ENCODE assay signal across 8 cellular contexts in the genomic region with DNA sequence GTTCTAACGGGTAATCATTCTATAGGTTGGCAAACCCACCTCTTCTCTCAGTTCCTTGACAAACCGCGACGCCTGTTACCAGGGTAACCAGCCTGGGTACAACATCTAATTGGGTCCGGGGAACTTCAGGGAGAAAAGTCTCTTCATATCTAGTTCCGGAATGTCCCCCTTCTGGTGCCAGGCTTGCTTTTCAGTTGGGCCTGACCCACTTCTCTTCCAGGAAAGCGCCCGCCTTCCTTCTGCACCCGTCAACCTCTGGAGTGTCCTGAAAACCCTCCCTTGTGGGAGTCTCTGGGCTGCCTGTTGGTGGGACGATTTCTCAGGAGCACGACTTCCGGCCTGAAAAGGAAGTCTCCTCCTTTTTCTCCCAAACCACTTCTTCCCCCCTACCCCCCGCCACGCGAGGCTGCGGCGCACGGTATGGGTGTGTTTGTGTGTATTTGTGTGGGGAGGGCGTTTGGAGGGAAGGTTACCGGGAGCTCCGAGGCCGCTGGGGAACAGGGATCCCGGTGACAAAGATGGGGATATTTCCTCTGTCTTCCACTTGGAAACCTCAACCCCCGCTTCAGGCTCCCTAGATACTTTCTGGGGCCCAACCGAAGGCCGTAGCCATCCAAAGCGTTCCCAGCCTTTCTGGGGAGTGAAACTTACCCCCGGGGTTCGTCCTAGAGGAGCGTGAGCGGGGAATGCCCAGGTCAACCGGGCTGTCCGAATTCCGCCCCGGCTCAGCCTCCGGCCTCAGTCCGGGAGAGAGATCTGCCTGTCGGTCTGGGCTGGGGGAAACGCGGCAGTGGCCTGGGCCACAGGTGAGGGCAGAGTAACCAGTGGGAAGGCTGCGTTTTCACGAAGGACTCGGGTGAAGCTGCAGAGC. TPM values are rescaled to one million over a fixed set of nuclear protein-coding genes. Genes with fewer than 3 reads are reported as not detected.
DNase-seq lines count a peak whose midpoint lies in the region; ATAC-seq and TF ChIP-seq lines count a peak whose summit lies in the region.

Gene NKAPD1, plus strand, starts transcription at position 359 of the 871 bp plus-strand sequence. CDS start 1,276 bp downstream, outside the sequence.
Gene PIH1D2, minus strand, starts transcription at position 77 of the 871 bp plus-strand sequence. CDS start 843 bp downstream, outside the sequence.

- H3K27me3 ChIP-seq in BLaER1 treated with 17β-estradiol and CSF1 and Interleukin-3, amounts not matched to agents 10 nM and 100 nM: no peaks in the 10 kb centered on the region
- no peaks in the 10 kb centered on the region for H3K27me3 ChIP-seq in liver (ENCODE audit: control insufficient read depth in 4 of 4, insufficient read depth in 4 of 4, low read length in 3 of 4)

- DNase-seq in NCI-H69 (lab: John Stamatoyannopoulos, UW) (peak; percentile 95), dermis microvascular lymphatic vessel endothelial cell (ENCODE audit: low read depth in 2 of 2) (peak; percentile 80 to 88)
- DNase-seq in activated CD4-positive, alpha-beta T cell treated with anti-CD3 and anti-CD28 coated beads, Interleukin-2, amount 50 U/mL, for 24 hours (ENCODE audit: low read depth in 1 of 2, low spot score in 1 of 2): peak; percentile 63 to 84
- peak; percentile 84 for DNase-seq in stimulated activated CD4-positive, alpha-beta T cell treated with anti-CD3 and anti-CD28 coated beads, Interleukin-4, amount 100 ng/mL, for 24 hours

- peaks cover 35 to 40% (median 39%) of the 10 kb centered on the region in 11 experiments for H3K36me3 ChIP-seq in BLaER1 treated with 17β-estradiol and CSF1 and Interleukin-3, amounts not matched to agents 10 nM and 100 nM
- peaks cover 3 to 18% (median 13%) of the 10 kb centered on the region in 4 donors for H3K36me3 ChIP-seq in liver (ENCODE audit: control insufficient read depth in 4 of 4, insufficient read depth in 3 of 4, low read depth in 1 of 4, low read length in 3 of 4)

- TF ChIP-seq RAD21 in liver (IDR thresholded peaks at IDR 0.05): peak; percentile 24 to 34

- H3K9me3 ChIP-seq in BLaER1 treated with 17β-estradiol and CSF1 and Interleukin-3, amounts not matched to agents 10 nM and 100 nM (replicated peaks in 1 of 11): no peaks in the 10 kb centered on the region
- no peaks in the 10 kb centered on the region for H3K9me3 ChIP-seq in liver (ENCODE audit: control insufficient read depth in 4 of 4, low read length in 3 of 4)

- under 1% methylated on average over 43 of the region's 43 CpGs for WGBS in liver

- peak within 1 kb of the TSS; percentile 84 to 98 (median 94) for H3K9ac ChIP-seq in BLaER1 treated with 17β-estradiol and CSF1 and Interleukin-3, amounts not matched to agents 10 nM and 100 nM
- peak within 1 kb of the TSS; percentile 76 to 86 for H3K9ac ChIP-seq in liver (ENCODE audit: low read depth in 1 of 2, low read length in 2 of 2)

- H3K4me3 ChIP-seq in BLaER1 treated with 17β-estradiol and CSF1 and Interleukin-3, amounts not matched to agents 10 nM and 100 nM: peak within 1 kb of the TSS; percentile 89 to 99 (median 96)
- H3K4me3 ChIP-seq in liver (ENCODE audit: low read depth in 1 of 3, low read length in 3 of 3): peak within 1 kb of the TSS; percentile 81 to 96 (median 92)

- H3K27ac ChIP-seq in BLaER1 treated with 17β-estradiol and CSF1 and Interleukin-3, amounts not matched to agents 10 nM and 100 nM: peak within 1 kb of the TSS; percentile 86 to 99 (median 96)
- H3K27ac ChIP-seq in liver (ENCODE audit: low read depth in 1 of 2, low read length in 2 of 2): peak within 1 kb of the TSS; percentile 75 to 88

- H3K4me1 ChIP-seq in BLaER1 treated with 17β-estradiol and CSF1 and Interleukin-3, amounts not matched to agents 10 nM and 100 nM: peaks cover 17 to 37% (median 23%) of the 10 kb centered on the region in 10 experiments; a peak in 19 of 20 replicates
- peaks cover 0 to 13% (median 12%) of the 10 kb centered on the region in 4 donors for H3K4me1 ChIP-seq in liver (ENCODE audit: control insufficient read depth in 4 of 4, insufficient read depth in 4 of 4, low read length in 3 of 4)

- peak; percentile 12 for TF ChIP-seq CTCF in liver (IDR thresholded peaks at IDR 0.05; ENCODE audit: low read depth, low read length, missing input control)

- ATAC-seq in GM19324 (IDR thresholded peaks at IDR 0.05; ENCODE audit: low FRiP score, unreplicated experiment) (peak; percentile 89), HG03469 (IDR thresholded peaks at IDR 0.05; ENCODE audit: unreplicated experiment) (peak; percentile 69)

- peaks cover 0 to 13% (median 0%) of the 10 kb centered on the region in 11 experiments; a peak in 4 of 22 replicates for H4K20me1 ChIP-seq in BLaER1 treated with 17β-estradiol and CSF1 and Interleukin-3, amounts not matched to agents 10 nM and 100 nM

- peak within 1 kb of the TSS; percentile 77 to 97 (median 85) for H3K4me2 ChIP-seq in BLaER1 treated with 17β-estradiol and CSF1 and Interleukin-3, amounts not matched to agents 10 nM and 100 nM

TF ChIP-seq in liver, 16 proteins besides CTCF, POLR2A, EP300 and RAD21:
- peak; percentile 58 for TF ChIP-seq SP1 (IDR thresholded peaks at IDR 0.05)
- TF ChIP-seq FOXA1 (IDR thresholded peaks at IDR 0.05): no peak
- TF ChIP-seq EGR1 (IDR thresholded peaks at IDR 0.05; ENCODE audit: low read depth in 2 of 2): no peak
- peak; percentile 32 for TF ChIP-seq TAF1 (conservative IDR thresholded peaks at IDR 0.05)
- peak; percentile 43 to 64 for TF ChIP-seq RXRA (IDR thresholded peaks at IDR 0.05)
- TF ChIP-seq HNF4G (IDR thresholded peaks at IDR 0.05): no peak
- peak; percentile 79 for TF ChIP-seq NR2F2 (IDR thresholded peaks at IDR 0.05)
- TF ChIP-seq, protein P1, sequence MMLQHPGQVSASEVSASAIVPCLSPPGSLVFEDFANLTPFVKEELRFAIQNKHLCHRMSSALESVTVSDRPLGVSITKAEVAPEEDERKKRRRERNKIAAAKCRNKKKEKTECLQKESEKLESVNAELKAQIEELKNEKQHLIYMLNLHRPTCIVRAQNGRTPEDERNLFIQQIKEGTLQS (IDR thresholded peaks at IDR 0.05): peak; percentile 61
- no peak for TF ChIP-seq HNF4A (conservative IDR thresholded peaks at IDR 0.05)
- TF ChIP-seq JUND (IDR thresholded peaks at IDR 0.05): no peak
- TF ChIP-seq GABPA (IDR thresholded peaks at IDR 0.05 in 1 of 2, conservative IDR thresholded peaks at IDR 0.05 in 1 of 2): peak; percentile 99
- TF ChIP-seq, protein P2, sequence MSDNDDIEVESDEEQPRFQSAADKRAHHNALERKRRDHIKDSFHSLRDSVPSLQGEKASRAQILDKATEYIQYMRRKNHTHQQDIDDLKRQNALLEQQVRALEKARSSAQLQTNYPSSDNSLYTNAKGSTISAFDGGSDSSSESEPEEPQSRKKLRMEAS (IDR thresholded peaks at IDR 0.05): peak; percentile 78
- TF ChIP-seq, protein P3, sequence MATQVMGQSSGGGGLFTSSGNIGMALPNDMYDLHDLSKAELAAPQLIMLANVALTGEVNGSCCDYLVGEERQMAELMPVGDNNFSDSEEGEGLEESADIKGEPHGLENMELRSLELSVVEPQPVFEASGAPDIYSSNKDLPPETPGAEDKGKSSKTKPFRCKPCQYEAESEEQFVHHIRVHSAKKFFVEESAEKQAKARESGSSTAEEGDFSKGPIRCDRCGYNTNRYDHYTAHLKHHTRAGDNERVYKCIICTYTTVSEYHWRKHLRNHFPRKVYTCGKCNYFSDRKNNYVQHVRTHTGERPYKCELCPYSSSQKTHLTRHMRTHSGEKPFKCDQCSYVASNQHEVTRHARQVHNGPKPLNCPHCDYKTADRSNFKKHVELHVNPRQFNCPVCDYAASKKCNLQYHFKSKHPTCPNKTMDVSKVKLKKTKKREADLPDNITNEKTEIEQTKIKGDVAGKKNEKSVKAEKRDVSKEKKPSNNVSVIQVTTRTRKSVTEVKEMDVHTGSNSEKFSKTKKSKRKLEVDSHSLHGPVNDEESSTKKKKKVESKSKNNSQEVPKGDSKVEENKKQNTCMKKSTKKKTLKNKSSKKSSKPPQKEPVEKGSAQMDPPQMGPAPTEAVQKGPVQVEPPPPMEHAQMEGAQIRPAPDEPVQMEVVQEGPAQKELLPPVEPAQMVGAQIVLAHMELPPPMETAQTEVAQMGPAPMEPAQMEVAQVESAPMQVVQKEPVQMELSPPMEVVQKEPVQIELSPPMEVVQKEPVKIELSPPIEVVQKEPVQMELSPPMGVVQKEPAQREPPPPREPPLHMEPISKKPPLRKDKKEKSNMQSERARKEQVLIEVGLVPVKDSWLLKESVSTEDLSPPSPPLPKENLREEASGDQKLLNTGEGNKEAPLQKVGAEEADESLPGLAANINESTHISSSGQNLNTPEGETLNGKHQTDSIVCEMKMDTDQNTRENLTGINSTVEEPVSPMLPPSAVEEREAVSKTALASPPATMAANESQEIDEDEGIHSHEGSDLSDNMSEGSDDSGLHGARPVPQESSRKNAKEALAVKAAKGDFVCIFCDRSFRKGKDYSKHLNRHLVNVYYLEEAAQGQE (IDR thresholded peaks at IDR 0.05): no peak
- TF ChIP-seq FOXA2 (IDR thresholded peaks at IDR 0.05): no peak
- TF ChIP-seq YY1 (IDR thresholded peaks at IDR 0.05): peak; percentile 81
- no peak for TF ChIP-seq ZBTB33 (IDR thresholded peaks at IDR 0.05)

RNA-seq across cellular contexts. Expression of gene NKAPD1, which starts in this region (rescaled TPM):
- total RNA-seq in dermis microvascular lymphatic vessel endothelial cell: 12.6 and 13.9 TPM in 2 replicates
- total RNA-seq in liver: 10 to 100 TPM in 1 of 2 donors, 1 to 10 TPM in 1; 7.3 to 11.2 TPM
- 1 to 10 TPM; 5.3 to 7.6 TPM for polyA plus RNA-seq in liver

RNA-seq across cellular contexts. Expression of gene PIH1D2, which starts in this region (rescaled TPM):
- 0.51 and 1.2 TPM in 2 replicates for total RNA-seq in dermis microvascular lymphatic vessel endothelial cell
- total RNA-seq in liver: under 1 TPM; 0.25 to 0.42 TPM
- polyA plus RNA-seq in liver: under 1 TPM; 0.43 to 0.52 TPM

Comparison
In these comparisons a context has a peak if more than half of its experiments do, and no peak if none do; other contexts are left out.
1. Peak in every context shown above with its lines: DNase-seq, ATAC-seq, H3K4me3 ChIP-seq and H3K27ac ChIP-seq.